ENCODE assay signal across 10 cellular contexts in genomic region chr12:29640589-29641345, GRCh38.
DNase-seq lines count a peak whose midpoint lies in the region; ATAC-seq and TF ChIP-seq lines count a peak whose summit lies in the region.
"Had no signal": no experiment of that assay in that cellular context is flagged by ENCODE, and none has a peak within 500 bp of the region (broad histone marks: within the 10 kb centered on the region; RNA-seq: fewer than 3 reads in every experiment).

No MANE protein-coding gene starts in this region.

- peak overlapping the region in 1 of 2 experiments; percentile 44 for H3K14ac ChIP-seq in mesenchymal stem cell (ENCODE audit: low read length in 2 of 2)

- H3K4me1 Mint-ChIP-seq in endodermal cell, result peaks cover 55% of the 10 kb centered on the region
- H3K4me1 Mint-ChIP-seq: activated CD4-positive, alpha-beta memory T cell treated with anti-CD3 and anti-CD28 coated beads, Interleukin-2, amount 10 ng/mL, durations not matched to agents 7 days and 5 days had no signal

- H3K9ac ChIP-seq in endodermal cell (ENCODE audit: extremely low read depth, low read length, poor library complexity, severe bottlenecking) (peak overlapping the region; percentile 68), mesenchymal stem cell (ENCODE audit: low read length) (peak overlapping the region; percentile 89)

- H3K36me3 Mint-ChIP-seq in endodermal cell (ENCODE audit: low read depth), result peaks cover 39% of the 10 kb centered on the region
- H3K36me3 Mint-ChIP-seq: IgD-negative memory B cell had no signal

- H3K4me3 ChIP-seq in MG63 (no peak overlapping the region), endodermal cell (ENCODE audit: low read length) (peak overlapping the region; percentile 67), mesenchymal stem cell (ENCODE audit: insufficient read depth in 1 of 2, low read depth in 1 of 2, low read length in 2 of 2) (peak overlapping the region in 1 of 2 experiments; percentile 62), tibial artery (peak overlapping the region in 1 of 2 donors; percentile 13)

- H3K4ac ChIP-seq in mesenchymal stem cell (ENCODE audit: low read depth in 1 of 2, low read length in 2 of 2), result peak overlapping the region in 1 of 2 experiments; percentile 67

- peak overlapping the region; percentile 61 for H2BK120ac ChIP-seq in mesenchymal stem cell (ENCODE audit: low read depth, low read length)

- DNase-seq in MG63, result peak; percentile 77
- peak; percentile 97 for DNase-seq in endodermal cell
- DNase-seq in mesenchymal stem cell, result peak; percentile 70
- DNase-seq in tibial artery, result peak in 1 of 2 donors; percentile 74
- no peak for DNase-seq in NCI-H524 treated with DMSO at 0.1 percent for 48 hours (lab: John Stamatoyannopoulos, UW)
- DNase-seq in HuH-7.5 (ENCODE audit: low spot score), result no peak
- no peak for DNase-seq in G401 (ENCODE audit: low spot score)
- DNase-seq: activated CD4-positive, alpha-beta memory T cell treated with anti-CD3 and anti-CD28 coated beads, Interleukin-2, amount 10 ng/mL, durations not matched to agents 7 days and 5 days had no signal

- in situ Hi-C loops in G401 (cut with HindIII; ENCODE audit: low sequenced_read_pairs), result no loop called here

- TF ChIP-seq CTCF in endodermal cell (conservative IDR thresholded peaks at IDR 0.05) (peak; percentile 67), tibial artery (IDR thresholded peaks at IDR 0.05) (peak in 1 of 2 experiments; percentile 38)

- ATAC-seq in HG02798 (IDR thresholded peaks at IDR 0.05; ENCODE audit: poor library complexity, unreplicated experiment), result no peak

- no peak overlapping the region for H2BK15ac ChIP-seq in mesenchymal stem cell (ENCODE audit: low read depth, poor library complexity, severe bottlenecking)

- H3K27me3 ChIP-seq in MG63 (no peaks in the 10 kb centered on the region), endodermal cell (ENCODE audit: control insufficient read depth, insufficient read depth, low read length, poor library complexity, severe bottlenecking) (no peaks in the 10 kb centered on the region), mesenchymal stem cell (ENCODE audit: control insufficient read depth in 1 of 2, insufficient read depth in 1 of 2, low read length in 2 of 2) (no peaks in the 10 kb centered on the region), tibial artery (no peaks in the 10 kb centered on the region)

- H3K4me1 ChIP-seq in endodermal cell (ENCODE audit: control insufficient read depth, insufficient read depth, low read length), result peaks cover 6% of the 10 kb centered on the region
- H3K4me1 ChIP-seq in mesenchymal stem cell (ENCODE audit: control insufficient read depth, insufficient read depth, low read depth, low read length), result peaks cover 5% of the 10 kb centered on the region
- peaks cover 0 to 27% (median 15%) of the 10 kb centered on the region in 4 donors for H3K4me1 ChIP-seq in tibial artery

- peaks cover 19% of the 10 kb centered on the region for H3K9me3 Mint-ChIP-seq in endodermal cell
- H3K9me3 Mint-ChIP-seq: activated CD4-positive, alpha-beta memory T cell treated with anti-CD3 and anti-CD28 coated beads, Interleukin-2, amount 10 ng/mL, durations not matched to agents 7 days and 5 days had no signal

- H3K36me3 ChIP-seq in MG63 (no peaks in the 10 kb centered on the region), endodermal cell (ENCODE audit: control insufficient read depth, insufficient read depth, low read length) (peaks cover 12% of the 10 kb centered on the region), mesenchymal stem cell (ENCODE audit: control insufficient read depth in 1 of 2, insufficient read depth in 2 of 2, low read depth in 1 of 2, low read length in 2 of 2) (peaks cover 0 to 2% of the 10 kb centered on the region in 2 experiments), tibial artery (peaks cover 0 to 4% (median 0%) of the 10 kb centered on the region in 3 donors)

- H3K4me2 ChIP-seq in mesenchymal stem cell (ENCODE audit: low read length, poor library complexity, severe bottlenecking), result no peak overlapping the region

- H2BK5ac ChIP-seq in mesenchymal stem cell (ENCODE audit: low read depth, low read length, poor library complexity, severe bottlenecking), result no peak overlapping the region

- H3K4me3 Mint-ChIP-seq in endodermal cell, result peak overlapping the region; percentile 44
- H3K4me3 Mint-ChIP-seq: activated CD4-positive, alpha-beta memory T cell treated with anti-CD3 and anti-CD28 coated beads, Interleukin-2, amount 10 ng/mL, durations not matched to agents 7 days and 5 days; IgD-negative memory B cell had no signal

- peak overlapping the region; percentile 70 for H4K91ac ChIP-seq in mesenchymal stem cell (ENCODE audit: low read length)

- H2BK12ac ChIP-seq in mesenchymal stem cell (ENCODE audit: low read length in 2 of 2), result peak overlapping the region in 1 of 2 experiments; percentile 42

- H3K27ac ChIP-seq in endodermal cell (ENCODE audit: low read depth, low read length) (no peak overlapping the region), mesenchymal stem cell (ENCODE audit: low read length, poor library complexity, severe bottlenecking) (no peak overlapping the region), tibial artery (peak overlapping the region; percentile 64 to 71)

- H3K79me1 ChIP-seq in mesenchymal stem cell (replicated peaks; ENCODE audit: low read length, poor library complexity, severe bottlenecking), result no peaks in the 10 kb centered on the region

- peak overlapping the region; percentile 71 to 80 for H3K18ac ChIP-seq in mesenchymal stem cell (ENCODE audit: low read depth in 1 of 2, low read length in 2 of 2)

- intact Hi-C loops in tibial artery (cut with DNase I; ENCODE audit: low total_unique reads), result no loop called here

- H2AK5ac ChIP-seq in mesenchymal stem cell (ENCODE audit: low read length, severe bottlenecking), result no peak overlapping the region

- 34 to 49% methylated on average over 8 to 12 of the region's 13 CpGs for WGBS in endodermal cell (ENCODE audit: insufficient coverage in 1 of 2, insufficient read length in 1 of 2), 2 experiments
- WGBS in mesenchymal stem cell, result 33% methylated on average over 13 of the region's 13 CpGs

- no peaks in the 10 kb centered on the region for H3K27me3 Mint-ChIP-seq in endodermal cell (ENCODE audit: insufficient read depth)
- H3K27me3 Mint-ChIP-seq: activated CD4-positive, alpha-beta memory T cell treated with anti-CD3 and anti-CD28 coated beads, Interleukin-2, amount 10 ng/mL, durations not matched to agents 7 days and 5 days had no signal

- no peak overlapping the region for H3K23ac ChIP-seq in mesenchymal stem cell (ENCODE audit: low read length in 2 of 2)

- H3K9me3 ChIP-seq in MG63, result no peaks in the 10 kb centered on the region
- H3K9me3 ChIP-seq in endodermal cell (ENCODE audit: control insufficient read depth, low read length), result no peaks in the 10 kb centered on the region
- no peaks in the 10 kb centered on the region for H3K9me3 ChIP-seq in mesenchymal stem cell (ENCODE audit: control insufficient read depth, low read length)
- no peaks in the 10 kb centered on the region for H3K9me3 ChIP-seq in tibial artery

- H4K8ac ChIP-seq in mesenchymal stem cell (ENCODE audit: low read length), result peak overlapping the region; percentile 87

- peak overlapping the region; percentile 99 for H3K27ac Mint-ChIP-seq in endodermal cell
- H3K27ac Mint-ChIP-seq: activated CD4-positive, alpha-beta memory T cell treated with anti-CD3 and anti-CD28 coated beads, Interleukin-2, amount 10 ng/mL, durations not matched to agents 7 days and 5 days; IgD-negative memory B cell had no signal

- peak overlapping the region; percentile 46 for H2AFZ ChIP-seq in mesenchymal stem cell (ENCODE audit: low read depth, low read length)

Comparison
In these comparisons a context has a peak if more than half of its experiments do, and no peak if none do; other contexts are left out.
1. DNase-seq: peak in MG63 (single experiment), endodermal cell (single experiment) and mesenchymal stem cell (single experiment); none in NCI-H524 treated with DMSO at 0.1 percent for 48 hours (single experiment), HuH-7.5 (single experiment) and G401 (single experiment).
2. H3K27ac ChIP-seq: peak in tibial artery (2 of 2); none in endodermal cell (single experiment) and mesenchymal stem cell (single experiment).